8 cellular contexts compared by ENCODE assay signal in genomic region chr11:58629857-58630256, GRCh38. TPM values are rescaled to one million over a fixed set of nuclear protein-coding genes. Genes with fewer than 3 reads are reported as not detected.
DNase-seq lines count a peak whose midpoint lies in the region; ATAC-seq and TF ChIP-seq lines count a peak whose summit lies in the region.

No MANE protein-coding gene starts in this region.

- peaks cover 19% of the 10 kb centered on the region for H3K4me1 ChIP-seq in vagina

- TF ChIP-seq POLR2A in vagina (IDR thresholded peaks at IDR 0.05), result no peak

- no peaks in the 10 kb centered on the region for H3K9me3 ChIP-seq in vagina

- TF ChIP-seq CTCF in GM20000 (IDR thresholded peaks at IDR 0.05; ENCODE audit: extremely low read depth, missing control alignments) (peak; percentile 30), choroid plexus epithelial cell (conservative IDR thresholded peaks at IDR 0.05; ENCODE audit: low read depth, low read length) (peak; percentile 82), vagina (IDR thresholded peaks at IDR 0.05) (no peak)

- intact Hi-C loops in vagina (cut with DNase I), result loop anchor here (1.0 kb wide), 1 partner anchor 25 kb away; no protein-coding TSS in a partner anchor

- H3K36me3 ChIP-seq in vagina, result peaks cover 0 to under 1% of the 10 kb centered on the region in 2 donors

- ATAC-seq in GM18517 (IDR thresholded peaks at IDR 0.05; ENCODE audit: unreplicated experiment), result no peak

- H3K27ac ChIP-seq in vagina, result no peak overlapping the region

- DNase-seq in DMS53 (lab: John Stamatoyannopoulos, UW) (peak; percentile 48), DMS53 treated with DMSO at 0.1 percent for 48 hours (lab: John Stamatoyannopoulos, UW; ENCODE audit: unreplicated experiment) (no peak), GM20000 (ENCODE audit: low spot score) (peak; percentile 49), NCI-H69 (lab: John Stamatoyannopoulos, UW) (peak; percentile 71), choroid plexus epithelial cell (ENCODE audit: low read depth) (peak; percentile 86), lung microvascular endothelial cell (ENCODE audit: low read depth in 2 of 2) (peak; percentile 67 to 71), vagina (ENCODE audit: extremely low spot score in 2 of 2) (no peak)

- no peak overlapping the region for H3K4me3 ChIP-seq in choroid plexus epithelial cell (ENCODE audit: low read depth, low read length)
- no peak overlapping the region for H3K4me3 ChIP-seq in vagina

- H3K27me3 ChIP-seq in vagina, result no peaks in the 10 kb centered on the region

RNA-seq across cellular contexts. Expression of gene CNTF, which starts 7.4 kb away (rescaled TPM):
- total RNA-seq in lung microvascular endothelial cell (0.99 and 1.1 TPM in 2 replicates), vagina (not detected)

RNA-seq across cellular contexts. Expression of gene ZFP91, which starts 51.0 kb away (rescaled TPM):
- total RNA-seq in lung microvascular endothelial cell, result 28.1 and 34.3 TPM in 2 replicates
- 35.4 TPM for total RNA-seq in vagina

RNA-seq across cellular contexts. Expression of gene LPXN, which starts 54.2 kb away (rescaled TPM):
- total RNA-seq in lung microvascular endothelial cell (2.0 and 3.1 TPM in 2 replicates), vagina (24.3 TPM)

Comparison
In these comparisons a context has a peak if more than half of its experiments do, and no peak if none do; other contexts are left out.
1. DNase-seq: peak in DMS53 (single experiment), GM20000 (single experiment), NCI-H69 (single experiment), choroid plexus epithelial cell (single experiment) and lung microvascular endothelial cell (2 of 2); none in DMS53 treated with DMSO at 0.1 percent for 48 hours (single experiment) and vagina (0 of 2).
2. CTCF ChIP-seq: peak in GM20000 (single experiment) and choroid plexus epithelial cell (single experiment); none in vagina (0 of 3).